ENCODE assay signal across 6 cellular contexts in the genomic region with DNA sequence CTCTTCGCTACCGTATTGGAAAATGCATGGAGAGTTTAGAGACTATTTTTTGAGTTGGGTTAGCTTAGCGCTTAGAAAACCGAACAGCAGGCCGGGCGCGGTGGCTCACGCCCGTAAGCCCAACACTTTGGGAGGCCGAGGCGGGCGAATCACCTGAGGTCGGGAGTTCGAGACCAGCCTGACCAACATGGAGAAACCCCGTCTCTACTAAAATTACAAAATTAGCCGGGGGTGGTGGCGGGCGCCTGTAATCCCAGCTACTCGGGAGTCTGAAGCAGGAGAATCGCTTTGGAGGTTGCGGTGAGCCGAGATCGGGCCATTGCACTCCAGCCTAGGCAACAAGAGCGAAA. TPM values are rescaled to one million over a fixed set of nuclear protein-coding genes. Genes with fewer than 3 reads are reported as not detected.
DNase-seq lines count a peak whose midpoint lies in the region; ATAC-seq and TF ChIP-seq lines count a peak whose summit lies in the region.
"Not testable (repeated sequence)": the region's sequence is repeated elsewhere in the genome, so short reads cannot be mapped to it uniquely, and the experiment has no call there.

No MANE protein-coding gene starts in this region.

- H3K36me3 ChIP-seq in PC-3 (ENCODE audit: low read depth, low read length) = not testable (repeated sequence)

- H4K20me1 ChIP-seq in PC-3 (ENCODE audit: low read length) = not testable (repeated sequence)

- not testable (repeated sequence) for H3K9me3 Mint-ChIP-seq in CD4-positive, alpha-beta T cell; activated naive CD8-positive, alpha-beta T cell treated with anti-CD3 and anti-CD28 coated beads, Interleukin-2, amount 50 U/mL, for 24 hours; stimulated activated effector memory CD8-positive, alpha-beta T cell treated with anti-CD3 and anti-CD28 coated beads, Interleukin-12 subunit alpha, Interleukin-12 subunit beta, amount 100 ng/mL, for 72 hours

- intact Hi-C loops in CD4-positive, alpha-beta T cell (cut with DNase I, micrococcal nuclease) = loop anchor here (2.0 to 5.0 kb wide), 3 partner anchors 237 to 964 kb away; partner anchors contain the start of gene PDPK1 (in 1 of the 2)
- intact Hi-C loops in PC-3 (cut with micrococcal nuclease) = loop anchor here (2.0 to 5.0 kb wide), 2 partner anchors 239 to 345 kb away; no protein-coding TSS in a partner anchor

- ATAC-seq in CD4-positive, alpha-beta T cell (ENCODE audit: poor library complexity); activated naive CD8-positive, alpha-beta T cell treated with anti-CD3 and anti-CD28 coated beads, Interleukin-2, amount 50 U/mL, for 24 hours; stimulated activated effector memory CD8-positive, alpha-beta T cell treated with anti-CD3 and anti-CD28 coated beads, Interleukin-12 subunit alpha, Interleukin-12 subunit beta, amount 100 ng/mL, for 72 hours: not testable (repeated sequence)
- peak; percentile 8; the same call in 1 of the 2 replicates for ATAC-seq in PC-3

- H3K9ac ChIP-seq in PC-3 (ENCODE audit: low read length) = peak overlapping the region; percentile 75

- H3K4me1 ChIP-seq in PC-3 (ENCODE audit: insufficient read depth, low read length) = not testable (repeated sequence)
- H3K4me1 ChIP-seq in mononuclear cell (ENCODE audit: insufficient read depth, low read length) = peaks cover 39% of the 10 kb centered on the region

- not testable (repeated sequence) for H3K9me3 ChIP-seq in CD4-positive, alpha-beta T cell (ENCODE audit: control insufficient read depth, low read length); PC-3 (ENCODE audit: low read length); mononuclear cell (ENCODE audit: low read depth, low read length)

- CTCF ChIA-PET in CD4-positive, alpha-beta T cell (lab: Charles Lee) = interaction anchor here (0.7 to 1.5 kb wide), 4 partner anchors 8 to 58 kb away, joined by 3 to 12 read pairs (median 4); partner anchors contain the start of genes NAA60 and ZNF597
- CTCF ChIA-PET in PC-3 (lab: Charles Lee) = not testable (repeated sequence)

- TF ChIP-seq CTCF in CD4-positive, alpha-beta T cell (IDR thresholded peaks at IDR 0.05); PC-3 (conservative IDR thresholded peaks at IDR 0.05; ENCODE audit: low read depth, low read length); fibroblast of mammary gland (conservative IDR thresholded peaks at IDR 0.05; ENCODE audit: control insufficient read depth, insufficient read depth, low read depth, low read length): not testable (repeated sequence)

- H2AFZ ChIP-seq in PC-3 (ENCODE audit: low read length) = peak overlapping the region; percentile 81

- H3K4me1 Mint-ChIP-seq in CD4-positive, alpha-beta T cell (ENCODE audit: low read depth) = peaks cover 64% of the 10 kb centered on the region
- H3K4me1 Mint-ChIP-seq in activated naive CD8-positive, alpha-beta T cell treated with anti-CD3 and anti-CD28 coated beads, Interleukin-2, amount 50 U/mL, for 24 hours = peaks cover 65% of the 10 kb centered on the region
- peaks cover 57% of the 10 kb centered on the region for H3K4me1 Mint-ChIP-seq in stimulated activated effector memory CD8-positive, alpha-beta T cell treated with anti-CD3 and anti-CD28 coated beads, Interleukin-12 subunit alpha, Interleukin-12 subunit beta, amount 100 ng/mL, for 72 hours

- peak overlapping the region; percentile 82 for H3K4me2 ChIP-seq in PC-3 (ENCODE audit: low read length)

- peak overlapping the region; percentile 66 for H3K27ac ChIP-seq in CD4-positive, alpha-beta T cell (ENCODE audit: low read depth, low read length)
- H3K27ac ChIP-seq in PC-3 (ENCODE audit: low read length) = not testable (repeated sequence)

- not testable (repeated sequence) for H3K27me3 ChIP-seq in CD4-positive, alpha-beta T cell (ENCODE audit: control insufficient read depth, insufficient read depth, low read length); PC-3 (ENCODE audit: low read length); mononuclear cell (ENCODE audit: insufficient read depth, low read length)

- peak overlapping the region; percentile 84 for H3K4me3 Mint-ChIP-seq in CD4-positive, alpha-beta T cell
- peak overlapping the region; percentile 90 for H3K4me3 Mint-ChIP-seq in activated naive CD8-positive, alpha-beta T cell treated with anti-CD3 and anti-CD28 coated beads, Interleukin-2, amount 50 U/mL, for 24 hours
- peak overlapping the region; percentile 93 for H3K4me3 Mint-ChIP-seq in stimulated activated effector memory CD8-positive, alpha-beta T cell treated with anti-CD3 and anti-CD28 coated beads, Interleukin-12 subunit alpha, Interleukin-12 subunit beta, amount 100 ng/mL, for 72 hours

- POLR2A ChIA-PET in CD4-positive, alpha-beta T cell (lab: Charles Lee) = interaction anchor here (1.0 to 4.4 kb wide), 7 partner anchors 7 to 379 kb away, joined by 3 to 34 read pairs (median 6); partner anchors contain the start of genes CREBBP, NAA60, ZNF174 and ZNF263
- POLR2A ChIA-PET in PC-3 (lab: Charles Lee; ENCODE audit: unreplicated experiment) = not testable (repeated sequence)

- H3K79me2 ChIP-seq in PC-3 (ENCODE audit: low read length) = not testable (repeated sequence)

- not testable (repeated sequence) for BruUV-seq in PC-3 (replicated peaks; lab: Mats Ljungman, UMichigan)

- peak overlapping the region; percentile 95 for H3K27ac Mint-ChIP-seq in CD4-positive, alpha-beta T cell
- H3K27ac Mint-ChIP-seq in activated naive CD8-positive, alpha-beta T cell treated with anti-CD3 and anti-CD28 coated beads, Interleukin-2, amount 50 U/mL, for 24 hours = peak overlapping the region; percentile 92
- peak overlapping the region; percentile 90 for H3K27ac Mint-ChIP-seq in stimulated activated effector memory CD8-positive, alpha-beta T cell treated with anti-CD3 and anti-CD28 coated beads, Interleukin-12 subunit alpha, Interleukin-12 subunit beta, amount 100 ng/mL, for 72 hours

- not testable (repeated sequence) for DNase-seq in CD4-positive, alpha-beta T cell; PC-3; fibroblast of mammary gland (ENCODE audit: low read depth); stimulated activated effector memory CD8-positive, alpha-beta T cell treated with anti-CD3 and anti-CD28 coated beads, Interleukin-12 subunit alpha, Interleukin-12 subunit beta, amount 100 ng/mL, for 72 hours (ENCODE audit: low spot score in 2 of 2)
- DNase-seq in activated naive CD8-positive, alpha-beta T cell treated with anti-CD3 and anti-CD28 coated beads, Interleukin-2, amount 50 U/mL, for 24 hours = peak; percentile 22

- H3K9me2 ChIP-seq in PC-3 (replicated peaks; ENCODE audit: low read length) = not testable (repeated sequence)

- H3K36me3 Mint-ChIP-seq in CD4-positive, alpha-beta T cell (ENCODE audit: low read depth) = peaks cover 36% of the 10 kb centered on the region
- peaks cover 11% of the 10 kb centered on the region for H3K36me3 Mint-ChIP-seq in activated naive CD8-positive, alpha-beta T cell treated with anti-CD3 and anti-CD28 coated beads, Interleukin-2, amount 50 U/mL, for 24 hours (ENCODE audit: low read depth)
- not testable (repeated sequence) for H3K36me3 Mint-ChIP-seq in stimulated activated effector memory CD8-positive, alpha-beta T cell treated with anti-CD3 and anti-CD28 coated beads, Interleukin-12 subunit alpha, Interleukin-12 subunit beta, amount 100 ng/mL, for 72 hours

- not testable (repeated sequence) for H3F3A ChIP-seq in PC-3 (ENCODE audit: low read length, unreplicated experiment)

- peak overlapping the region; percentile 86 for H3K4me3 ChIP-seq in PC-3 (ENCODE audit: low read length)
- H3K4me3 ChIP-seq in fibroblast of mammary gland (ENCODE audit: control insufficient read depth, low read depth, low read length) = peak overlapping the region; percentile 85
- peak overlapping the region; percentile 65 for H3K4me3 ChIP-seq in mononuclear cell (ENCODE audit: low read length)

- H3K27me3 Mint-ChIP-seq in CD4-positive, alpha-beta T cell; activated naive CD8-positive, alpha-beta T cell treated with anti-CD3 and anti-CD28 coated beads, Interleukin-2, amount 50 U/mL, for 24 hours: not testable (repeated sequence)

RNA-seq across cellular contexts. Expression of gene CLUAP1, which starts 0.6 kb away (rescaled TPM):
- 10 to 100 TPM; 12.0 to 14.2 TPM for total RNA-seq in CD4-positive, alpha-beta T cell
- total RNA-seq in PC-3 (2014; rRNA removed) (6.2 and 7.9 TPM in 2 replicates), mononuclear cell (5.8 TPM)

RNA-seq across cellular contexts. Expression of gene C16orf90, which starts 6.1 kb away (rescaled TPM):
- total RNA-seq in CD4-positive, alpha-beta T cell = not detected
- total RNA-seq in PC-3 (2014; rRNA removed) (not detected in 2 replicates), mononuclear cell (not detected)

RNA-seq across cellular contexts. Expression of gene NAA60, which starts 57.9 kb away (rescaled TPM):
- 10 to 100 TPM; 27.2 to 27.8 TPM for total RNA-seq in CD4-positive, alpha-beta T cell
- total RNA-seq in PC-3 (2014; rRNA removed) (7.6 and 9.3 TPM in 2 replicates), mononuclear cell (19.4 TPM)

RNA-seq across cellular contexts. Expression of gene ZNF597, which starts 58.1 kb away (rescaled TPM):
- total RNA-seq in CD4-positive, alpha-beta T cell = 1 to 10 TPM; 2.3 to 2.5 TPM
- not detected in 2 replicates for total RNA-seq in PC-3 (2014; rRNA removed)
- total RNA-seq in mononuclear cell = 5.6 TPM
